Comparison of ENCODE assay signal across 1 cellular context in the genomic region with DNA sequence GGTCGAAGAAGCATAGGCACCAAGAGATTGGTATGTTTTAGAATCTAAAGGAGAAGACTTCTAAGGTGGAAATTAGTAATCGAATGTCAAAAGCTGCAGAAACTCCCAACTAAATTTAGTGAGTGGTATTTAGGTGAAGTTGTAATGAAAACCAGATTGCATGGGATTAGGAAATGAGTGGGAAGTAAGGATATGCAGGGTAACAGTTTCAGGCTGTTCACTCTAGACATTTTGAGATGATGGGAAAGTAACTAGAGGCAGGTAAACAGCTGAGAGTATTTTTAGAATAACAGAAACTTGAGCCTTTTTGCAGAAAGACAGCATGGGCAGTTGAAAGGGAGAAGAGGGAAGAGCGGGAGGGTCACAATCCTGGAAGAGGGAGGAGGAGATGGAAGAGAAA.
TF ChIP-seq lines count a peak whose summit lies in the region.

No MANE protein-coding gene starts in this region.

TF ChIP-seq in SK-N-SH treated with all-trans-retinoic acid at 6 μM for 48 hours, 23 proteins besides CTCF, POLR2A, EP300 and RAD21 (continued from another document):
- TF ChIP-seq, protein P1, sequence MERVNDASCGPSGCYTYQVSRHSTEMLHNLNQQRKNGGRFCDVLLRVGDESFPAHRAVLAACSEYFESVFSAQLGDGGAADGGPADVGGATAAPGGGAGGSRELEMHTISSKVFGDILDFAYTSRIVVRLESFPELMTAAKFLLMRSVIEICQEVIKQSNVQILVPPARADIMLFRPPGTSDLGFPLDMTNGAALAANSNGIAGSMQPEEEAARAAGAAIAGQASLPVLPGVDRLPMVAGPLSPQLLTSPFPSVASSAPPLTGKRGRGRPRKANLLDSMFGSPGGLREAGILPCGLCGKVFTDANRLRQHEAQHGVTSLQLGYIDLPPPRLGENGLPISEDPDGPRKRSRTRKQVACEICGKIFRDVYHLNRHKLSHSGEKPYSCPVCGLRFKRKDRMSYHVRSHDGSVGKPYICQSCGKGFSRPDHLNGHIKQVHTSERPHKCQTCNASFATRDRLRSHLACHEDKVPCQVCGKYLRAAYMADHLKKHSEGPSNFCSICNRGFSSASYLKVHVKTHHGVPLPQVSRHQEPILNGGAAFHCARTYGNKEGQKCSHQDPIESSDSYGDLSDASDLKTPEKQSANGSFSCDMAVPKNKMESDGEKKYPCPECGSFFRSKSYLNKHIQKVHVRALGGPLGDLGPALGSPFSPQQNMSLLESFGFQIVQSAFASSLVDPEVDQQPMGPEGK (CRISPR knock-in tag; IDR thresholded peaks at IDR 0.05; ENCODE audit: borderline replicate concordance) = no peak
- TF ChIP-seq, protein P2, sequence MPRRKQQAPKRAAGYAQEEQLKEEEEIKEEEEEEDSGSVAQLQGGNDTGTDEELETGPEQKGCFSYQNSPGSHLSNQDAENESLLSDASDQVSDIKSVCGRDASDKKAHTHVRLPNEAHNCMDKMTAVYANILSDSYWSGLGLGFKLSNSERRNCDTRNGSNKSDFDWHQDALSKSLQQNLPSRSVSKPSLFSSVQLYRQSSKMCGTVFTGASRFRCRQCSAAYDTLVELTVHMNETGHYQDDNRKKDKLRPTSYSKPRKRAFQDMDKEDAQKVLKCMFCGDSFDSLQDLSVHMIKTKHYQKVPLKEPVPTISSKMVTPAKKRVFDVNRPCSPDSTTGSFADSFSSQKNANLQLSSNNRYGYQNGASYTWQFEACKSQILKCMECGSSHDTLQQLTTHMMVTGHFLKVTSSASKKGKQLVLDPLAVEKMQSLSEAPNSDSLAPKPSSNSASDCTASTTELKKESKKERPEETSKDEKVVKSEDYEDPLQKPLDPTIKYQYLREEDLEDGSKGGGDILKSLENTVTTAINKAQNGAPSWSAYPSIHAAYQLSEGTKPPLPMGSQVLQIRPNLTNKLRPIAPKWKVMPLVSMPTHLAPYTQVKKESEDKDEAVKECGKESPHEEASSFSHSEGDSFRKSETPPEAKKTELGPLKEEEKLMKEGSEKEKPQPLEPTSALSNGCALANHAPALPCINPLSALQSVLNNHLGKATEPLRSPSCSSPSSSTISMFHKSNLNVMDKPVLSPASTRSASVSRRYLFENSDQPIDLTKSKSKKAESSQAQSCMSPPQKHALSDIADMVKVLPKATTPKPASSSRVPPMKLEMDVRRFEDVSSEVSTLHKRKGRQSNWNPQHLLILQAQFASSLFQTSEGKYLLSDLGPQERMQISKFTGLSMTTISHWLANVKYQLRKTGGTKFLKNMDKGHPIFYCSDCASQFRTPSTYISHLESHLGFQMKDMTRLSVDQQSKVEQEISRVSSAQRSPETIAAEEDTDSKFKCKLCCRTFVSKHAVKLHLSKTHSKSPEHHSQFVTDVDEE (CRISPR knock-in tag; IDR thresholded peaks at IDR 0.05) = no peak
- no peak for TF ChIP-seq ZNF70 (CRISPR knock-in tag; IDR thresholded peaks at IDR 0.05)
- TF ChIP-seq BACH2 (CRISPR knock-in tag; IDR thresholded peaks at IDR 0.05; ENCODE audit: borderline replicate concordance) = no peak
TF ChIP-seq in SK-N-SH treated with all-trans-retinoic acid at 6 μM for 48 hours: peak in this region for 0.
